ENCODE assay signal across 1 cellular context in the genomic region with DNA sequence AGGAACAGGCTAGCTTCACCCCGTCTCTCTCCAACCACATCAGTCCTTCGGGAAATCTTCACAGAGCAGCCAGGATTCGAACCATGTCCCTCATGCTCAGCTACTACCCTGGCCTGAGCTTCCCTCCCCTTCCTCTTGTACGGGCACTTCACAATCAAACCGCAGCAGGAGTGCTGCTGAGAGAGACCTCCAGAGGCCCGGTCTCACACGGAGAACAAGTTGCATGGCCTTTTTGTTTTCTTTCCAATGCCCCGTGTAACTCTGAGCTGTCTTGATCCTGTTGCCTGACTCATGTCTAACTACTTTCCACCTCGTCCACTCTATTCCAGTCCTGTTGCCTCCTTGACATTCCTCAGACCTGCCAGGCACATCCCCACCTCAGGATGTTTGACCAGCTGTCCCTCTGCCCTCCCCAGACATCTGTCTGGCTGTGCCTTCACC.
TF ChIP-seq lines count a peak whose summit lies in the region.

No MANE protein-coding gene starts in this region.

TF ChIP-seq in K562, 482 proteins besides CTCF, POLR2A, EP300 and RAD21:
- TF ChIP-seq POLR2AphosphoS2 (IDR thresholded peaks at IDR 0.05; ENCODE audit: low read length) (no peak), ZNF431 (CRISPR knock-in tag; IDR thresholded peaks at IDR 0.05) (no peak), THRAP3 (IDR thresholded peaks at IDR 0.05; ENCODE audit: borderline replicate concordance) (no peak), DACH1 (IDR thresholded peaks at IDR 0.05; ENCODE audit: partially characterized antibody) (no peak), MCM3 (IDR thresholded peaks at IDR 0.05) (peak; percentile 58; the same call in 1 of the 2 replicates)
